ENCODE assay signal across 27 cellular contexts in genomic region chr10:124251317-124251716, GRCh38.
DNase-seq lines count a peak whose midpoint lies in the region; TF ChIP-seq lines count a peak whose summit lies in the region.
"Had no signal": no experiment of that assay in that cellular context is flagged by ENCODE, and none has a peak within 500 bp of the region (broad histone marks: within the 10 kb centered on the region; RNA-seq: fewer than 3 reads in every experiment).

No MANE protein-coding gene starts in this region.

- H3K36me3 ChIP-seq in KMS-11 (ENCODE audit: insufficient read depth) (no peaks in the 10 kb centered on the region), OCI-LY7 (ENCODE audit: insufficient read depth, low read length) (no peaks in the 10 kb centered on the region)
- H3K36me3 ChIP-seq in CD4-positive, alpha-beta memory T cell (ENCODE audit: insufficient read depth, low read length) = no peaks in the 10 kb centered on the region
- H3K36me3 ChIP-seq: esophagus squamous epithelium, gastrocnemius medialis, thoracic aorta, uterus had no signal

- no peaks in the 10 kb centered on the region for H4K20me1 ChIP-seq in KMS-11 (ENCODE audit: insufficient read depth)
- no peaks in the 10 kb centered on the region for H4K20me1 ChIP-seq in OCI-LY7 (ENCODE audit: insufficient read depth, low read length)

- TF ChIP-seq CTCF in KMS-11 (conservative IDR thresholded peaks at IDR 0.05; ENCODE audit: low read depth, low read length) (no peak), OCI-LY7 (conservative IDR thresholded peaks at IDR 0.05; ENCODE audit: low read length) (no peak), osteocyte (IDR thresholded peaks at IDR 0.05) (no peak)

- H3K27me3 Mint-ChIP-seq in osteocyte (ENCODE audit: unreplicated experiment) = peaks cover 31% of the 10 kb centered on the region
- peaks cover 2 to 9% of the 10 kb centered on the region in 2 donors for H3K27me3 Mint-ChIP-seq in CD4-positive, alpha-beta memory T cell
- H3K27me3 Mint-ChIP-seq: activated naive CD8-positive, alpha-beta T cell treated with anti-CD3 and anti-CD28 coated beads for 36 hours; activated T-helper 17 cell treated with anti-CD3 and anti-CD28 coated beads, Interleukin-2, amount 50 U/mL, for 72 hours; CD4-positive, alpha-beta T cell had no signal

- H3K9ac ChIP-seq in KMS-11 = no peak overlapping the region
- H3K9ac ChIP-seq: GM23248 had no signal

- H3K9me3 Mint-ChIP-seq in osteocyte (ENCODE audit: unreplicated experiment) = no peaks in the 10 kb centered on the region
- H3K9me3 Mint-ChIP-seq in CD4-positive, alpha-beta memory T cell = peaks cover 0 to 2% (median 0%) of the 10 kb centered on the region in 8 donors
- H3K9me3 Mint-ChIP-seq: activated CD4-positive, alpha-beta memory T cell treated with anti-CD3 and anti-CD28 coated beads for 36 hours; activated naive CD8-positive, alpha-beta T cell treated with anti-CD3 and anti-CD28 coated beads for 36 hours; activated T-helper 17 cell treated with anti-CD3 and anti-CD28 coated beads, Interleukin-2, amount 50 U/mL, for 72 hours; CD4-positive, alpha-beta T cell; immature natural killer cell; stimulated activated naive CD8-positive, alpha-beta T cell treated with anti-CD3 and anti-CD28 coated beads, Interleukin-15, Interleukin-2, amounts not matched to agents 100 ng/mL and 50 ng/mL, for 24 hours had no signal

- H3K36me3 Mint-ChIP-seq in osteocyte (ENCODE audit: unreplicated experiment) = no peaks in the 10 kb centered on the region
- H3K36me3 Mint-ChIP-seq in CD4-positive, alpha-beta memory T cell = no peaks in the 10 kb centered on the region
- H3K36me3 Mint-ChIP-seq: activated CD4-positive, alpha-beta memory T cell treated with anti-CD3 and anti-CD28 coated beads for 36 hours; activated naive CD8-positive, alpha-beta T cell treated with anti-CD3 and anti-CD28 coated beads for 36 hours; immature natural killer cell had no signal

- H3K4me2 ChIP-seq in KMS-11 (peak overlapping the region; percentile 30), OCI-LY7 (ENCODE audit: low read length) (peak overlapping the region; percentile 32; the same call in 1 of the 2 replicates)

- H3K4me1 ChIP-seq in KMS-11 (ENCODE audit: low read depth, poor library complexity, severe bottlenecking) (peaks cover 11% of the 10 kb centered on the region), OCI-LY7 (ENCODE audit: insufficient read depth, low read length, poor library complexity, severe bottlenecking) (peaks cover 21% of the 10 kb centered on the region)
- no peaks in the 10 kb centered on the region for H3K4me1 ChIP-seq in CD4-positive, alpha-beta memory T cell (ENCODE audit: insufficient read depth, low read length)
- H3K4me1 ChIP-seq: uterus had no signal

- POLR2A ChIA-PET in OCI-LY7 (lab: Charles Lee) = no interaction called here
- POLR2A ChIA-PET in CD4-positive, alpha-beta memory T cell (lab: Charles Lee; ENCODE audit: partially characterized antibody) = no interaction called here

- CTCF ChIA-PET in OCI-LY7 (lab: Charles Lee; ENCODE audit: unreplicated experiment) = no interaction called here
- CTCF ChIA-PET in CD4-positive, alpha-beta memory T cell (lab: Charles Lee; ENCODE audit: partially characterized antibody) = no interaction called here

- no peak overlapping the region for H3K27ac Mint-ChIP-seq in osteocyte (ENCODE audit: unreplicated experiment)
- H3K27ac Mint-ChIP-seq in CD4-positive, alpha-beta memory T cell = peak overlapping the region in 1 of 7 donors; percentile 5
- H3K27ac Mint-ChIP-seq: activated CD4-positive, alpha-beta memory T cell treated with anti-CD3 and anti-CD28 coated beads for 36 hours; activated naive CD8-positive, alpha-beta T cell treated with anti-CD3 and anti-CD28 coated beads for 36 hours; activated T-helper 17 cell treated with anti-CD3 and anti-CD28 coated beads, Interleukin-2, amount 50 U/mL, for 72 hours; CD4-positive, alpha-beta T cell; immature natural killer cell; stimulated activated naive CD8-positive, alpha-beta T cell treated with anti-CD3 and anti-CD28 coated beads, Interleukin-15, Interleukin-2, amounts not matched to agents 100 ng/mL and 50 ng/mL, for 24 hours had no signal

- intact Hi-C loops in OCI-LY7 (cut with micrococcal nuclease; ENCODE audit: unreplicated experiment) = no loop called here
- intact Hi-C loops in CD4-positive, alpha-beta memory T cell (cut with micrococcal nuclease) = no loop called here

- no TSS peak for BruUV-seq in OCI-LY7 (replicated peaks; lab: Mats Ljungman, UMichigan)

- DNase-seq in DMS 273 (lab: John Stamatoyannopoulos, UW; ENCODE audit: unreplicated experiment) = peak; percentile 3
- DNase-seq in DMS 273 treated with DMSO at 0.1 percent for 48 hours (lab: John Stamatoyannopoulos, UW) = no peak
- no peak for DNase-seq in OCI-LY7 (ENCODE audit: low spot score)
- peak; percentile 19 for DNase-seq in osteocyte (ENCODE audit: extremely low spot score, unreplicated experiment)
- DNase-seq in CD4-positive, alpha-beta memory T cell = no peak
- no peak for DNase-seq in activated gamma-delta T cell (lab: John Stamatoyannopoulos, UW)
- DNase-seq in RKO (ENCODE audit: low spot score) = no peak
- DNase-seq: activated CD4-positive, alpha-beta memory T cell treated with anti-CD3 and anti-CD28 coated beads for 36 hours; activated naive CD8-positive, alpha-beta T cell treated with anti-CD3 and anti-CD28 coated beads for 36 hours; aorta; CD4-positive, alpha-beta T cell; DMS79; esophagus squamous epithelium; gastrocnemius medialis; GM23248; hypothalamus; immature natural killer cell; KBM-7; NCI-H1694 treated with DMSO at 0.1 percent for 48 hours; uterus had no signal

- H3K9me3 ChIP-seq in OCI-LY7 (ENCODE audit: low read length) = no peaks in the 10 kb centered on the region
- H3K9me3 ChIP-seq in CD4-positive, alpha-beta memory T cell (ENCODE audit: control insufficient read depth in 1 of 2, low read length in 2 of 2) = no peaks in the 10 kb centered on the region
- H3K9me3 ChIP-seq: esophagus squamous epithelium, gastrocnemius medialis, thoracic aorta, uterus had no signal

- H3K27ac ChIP-seq in KMS-11 (no peak overlapping the region; the same call in 1 of the 2 replicates), OCI-LY7 (ENCODE audit: low read depth, low read length, poor library complexity, severe bottlenecking) (no peak overlapping the region)
- no peak overlapping the region for H3K27ac ChIP-seq in CD4-positive, alpha-beta memory T cell (ENCODE audit: low read depth, low read length)
- H3K27ac ChIP-seq: 22Rv1, coronary artery, esophagus squamous epithelium, gastrocnemius medialis, GM23248, SK-N-MC, thoracic aorta, uterus had no signal

- H3K4me3 ChIP-seq in KMS-11 (IDR thresholded peaks at IDR 0.05; ENCODE audit: insufficient read depth, low read depth, low read length) (no peak overlapping the region), OCI-LY7 (ENCODE audit: low read depth, low read length, poor library complexity, severe bottlenecking) (no peak overlapping the region)
- H3K4me3 ChIP-seq in CD4-positive, alpha-beta memory T cell (ENCODE audit: low read length in 2 of 2) = no peak overlapping the region
- H3K4me3 ChIP-seq: coronary artery, esophagus squamous epithelium, gastrocnemius medialis, GM23248, SK-N-MC, thoracic aorta, uterus had no signal

- no peak overlapping the region for H3K4me3 Mint-ChIP-seq in osteocyte (ENCODE audit: unreplicated experiment)
- no peak overlapping the region for H3K4me3 Mint-ChIP-seq in CD4-positive, alpha-beta memory T cell
- H3K4me3 Mint-ChIP-seq: activated CD4-positive, alpha-beta memory T cell treated with anti-CD3 and anti-CD28 coated beads for 36 hours; activated naive CD8-positive, alpha-beta T cell treated with anti-CD3 and anti-CD28 coated beads for 36 hours; activated T-helper 17 cell treated with anti-CD3 and anti-CD28 coated beads, Interleukin-2, amount 50 U/mL, for 72 hours; CD4-positive, alpha-beta T cell; immature natural killer cell; stimulated activated naive CD8-positive, alpha-beta T cell treated with anti-CD3 and anti-CD28 coated beads, Interleukin-15, Interleukin-2, amounts not matched to agents 100 ng/mL and 50 ng/mL, for 24 hours had no signal

- H3K79me2 ChIP-seq in KMS-11 (ENCODE audit: insufficient read depth, low read depth) = no peaks in the 10 kb centered on the region
- no peaks in the 10 kb centered on the region for H3K79me2 ChIP-seq in OCI-LY7 (ENCODE audit: insufficient read depth, low read depth, low read length)

- H2AFZ ChIP-seq in KMS-11 (ENCODE audit: low read depth) = peak overlapping the region; percentile 30
- peak overlapping the region; percentile 62; the same call in 1 of the 2 replicates for H2AFZ ChIP-seq in OCI-LY7 (ENCODE audit: low read length)
- H2AFZ ChIP-seq: GM23248 had no signal

- no peaks in the 10 kb centered on the region for H3K9me2 ChIP-seq in OCI-LY7 (ENCODE audit: insufficient read depth, low read length)

- H3K4me1 Mint-ChIP-seq in osteocyte (ENCODE audit: unreplicated experiment) = peaks cover 6% of the 10 kb centered on the region
- no peaks in the 10 kb centered on the region for H3K4me1 Mint-ChIP-seq in CD4-positive, alpha-beta memory T cell
- H3K4me1 Mint-ChIP-seq: activated naive CD8-positive, alpha-beta T cell treated with anti-CD3 and anti-CD28 coated beads for 36 hours; activated T-helper 17 cell treated with anti-CD3 and anti-CD28 coated beads, Interleukin-2, amount 50 U/mL, for 72 hours; immature natural killer cell had no signal

- no peaks in the 10 kb centered on the region for H3K27me3 ChIP-seq in KMS-11 (ENCODE audit: insufficient read depth, low read depth)
- H3K27me3 ChIP-seq in CD4-positive, alpha-beta memory T cell (ENCODE audit: insufficient read depth, low read length) = no peaks in the 10 kb centered on the region
- H3K27me3 ChIP-seq: esophagus squamous epithelium, gastrocnemius medialis, uterus had no signal

Comparison
In these comparisons a context has a peak if more than half of its experiments do, and no peak if none do; other contexts are left out.
1. DNase-seq: peak in DMS 273 (single experiment) and osteocyte (single experiment); none in DMS 273 treated with DMSO at 0.1 percent for 48 hours (single experiment), OCI-LY7 (single experiment), CD4-positive, alpha-beta memory T cell (0 of 5), activated gamma-delta T cell (single experiment) and RKO (single experiment).